ENCODE assay signal across 8 cellular contexts in genomic region chr15:39782441-39783138, GRCh38. TPM values are rescaled to one million over a fixed set of nuclear protein-coding genes. Genes with fewer than 3 reads are reported as not detected.
DNase-seq lines count a peak whose midpoint lies in the region; ATAC-seq and TF ChIP-seq lines count a peak whose summit lies in the region.

FSIP1 (minus strand) TSS chr15:39782841; CDS start chr15:39776524, 6,317 bp downstream.

- under 1% methylated on average over 64 of the region's 64 CpGs for WGBS in right cardiac atrium

- TF ChIP-seq CTCF in ascending aorta (IDR thresholded peaks at IDR 0.05) (no peak), vagina (IDR thresholded peaks at IDR 0.05) (no peak)

- peak in 1 of 2 donors; percentile 35 for TF ChIP-seq POLR2A in vagina (IDR thresholded peaks at IDR 0.05)

- H3K27ac ChIP-seq in ascending aorta (peak within 1 kb of the TSS; percentile 61 to 81), right cardiac atrium (ENCODE audit: low read length) (peak within 1 kb of the TSS; percentile 69), vagina (peak within 1 kb of the TSS; percentile 76)

- H3K36me3 Mint-ChIP-seq in T-helper 17 cell (ENCODE audit: low read depth), result peaks cover 3% of the 10 kb centered on the region

- H3K36me3 ChIP-seq in ascending aorta (no peaks in the 10 kb centered on the region), vagina (no peaks in the 10 kb centered on the region)

- H3K9me3 ChIP-seq in T-helper 17 cell (ENCODE audit: control insufficient read depth, low read length, poor library complexity, severe bottlenecking), result no peaks in the 10 kb centered on the region
- no peaks in the 10 kb centered on the region for H3K9me3 ChIP-seq in ascending aorta
- no peaks in the 10 kb centered on the region for H3K9me3 ChIP-seq in right cardiac atrium (ENCODE audit: control insufficient read depth, low read length)
- no peaks in the 10 kb centered on the region for H3K9me3 ChIP-seq in vagina

- H3K4me1 ChIP-seq in ascending aorta (peaks cover 0 to 8% of the 10 kb centered on the region in 2 donors), right cardiac atrium (ENCODE audit: control insufficient read depth, insufficient read depth, low read length) (peaks cover 4% of the 10 kb centered on the region), vagina (peaks cover 26% of the 10 kb centered on the region)

- DNase-seq in NCI-H1694 treated with DMSO at 0.1 percent for 48 hours (lab: John Stamatoyannopoulos, UW) (peak; percentile 86), T-helper 17 cell (peak; percentile 92), ascending aorta (ENCODE audit: low spot score in 2 of 2) (peak; percentile 83 to 98), right cardiac atrium (peak; percentile 98 to 99 (median 99)), putamen (ENCODE audit: low spot score) (peak; percentile 93), vagina (ENCODE audit: extremely low spot score in 2 of 2) (peak in 1 of 2 donors; percentile 96)

- H3K4me3 Mint-ChIP-seq in T-helper 17 cell, result peak within 1 kb of the TSS; percentile 96

- H3K4me1 Mint-ChIP-seq in T-helper 17 cell, result peaks cover 36% of the 10 kb centered on the region

- ATAC-seq in GM18499 (IDR thresholded peaks at IDR 0.05; ENCODE audit: insufficient read depth, unreplicated experiment) (peak; percentile 89), HG02938 (IDR thresholded peaks at IDR 0.05; ENCODE audit: unreplicated experiment) (peak; percentile 97), T-helper 17 cell (peak; percentile 99), right cardiac atrium (peak; percentile 100)

- no peaks in the 10 kb centered on the region for H3K27me3 ChIP-seq in ascending aorta
- no peaks in the 10 kb centered on the region for H3K27me3 ChIP-seq in right cardiac atrium (ENCODE audit: control insufficient read depth, insufficient read depth)
- H3K27me3 ChIP-seq in vagina, result no peaks in the 10 kb centered on the region

- H3K27ac Mint-ChIP-seq in T-helper 17 cell, result peak within 1 kb of the TSS; percentile 93

- H3K4me3 ChIP-seq in ascending aorta (peak within 1 kb of the TSS; percentile 84 to 94), right cardiac atrium (ENCODE audit: low read length) (peak within 1 kb of the TSS; percentile 71), vagina (peak within 1 kb of the TSS; percentile 65 to 77)

- intact Hi-C loops in ascending aorta (cut with DNase I), result loop anchor here (1.0 to 5.0 kb wide), 5 partner anchors 138 to 1500 kb away; partner anchors contain the start of genes BMF, EIF2AK4, GPR176 and SRP14
- intact Hi-C loops in right cardiac atrium (cut with DNase I), result loop anchor here in 1 of 4 donors (10.0 kb wide), 1 partner anchor 152 kb away; the partner anchor contains the start of gene EIF2AK4
- intact Hi-C loops in vagina (cut with DNase I), result no loop called here

- H3K27me3 Mint-ChIP-seq in T-helper 17 cell, result no peaks in the 10 kb centered on the region

RNA-seq across cellular contexts. Expression of gene FSIP1, which starts in this region (rescaled TPM):
- total RNA-seq in T-helper 17 cell (1 to 10 TPM in 1 of 2 donors, under 1 TPM in 1; 0.67 to 1.7 TPM), ascending aorta (not detected), right cardiac atrium (under 1 TPM; 0.25 to 0.53 (median 0.41) TPM), vagina (0.98 TPM)
- 0.16 TPM for polyA plus RNA-seq in right cardiac atrium

Comparison
In these comparisons a context has a peak if more than half of its experiments do, and no peak if none do; other contexts are left out.
1. Peak in DNase-seq, H3K4me3 ChIP-seq and H3K27ac ChIP-seq in ascending aorta; RNA of the gene not detected or under 1 TPM.
2. Peak in DNase-seq, ATAC-seq, H3K4me3 ChIP-seq and H3K27ac ChIP-seq in right cardiac atrium; RNA of the gene not detected or under 1 TPM.